ENCODE assay signal across 8 cellular contexts in the genomic region with DNA sequence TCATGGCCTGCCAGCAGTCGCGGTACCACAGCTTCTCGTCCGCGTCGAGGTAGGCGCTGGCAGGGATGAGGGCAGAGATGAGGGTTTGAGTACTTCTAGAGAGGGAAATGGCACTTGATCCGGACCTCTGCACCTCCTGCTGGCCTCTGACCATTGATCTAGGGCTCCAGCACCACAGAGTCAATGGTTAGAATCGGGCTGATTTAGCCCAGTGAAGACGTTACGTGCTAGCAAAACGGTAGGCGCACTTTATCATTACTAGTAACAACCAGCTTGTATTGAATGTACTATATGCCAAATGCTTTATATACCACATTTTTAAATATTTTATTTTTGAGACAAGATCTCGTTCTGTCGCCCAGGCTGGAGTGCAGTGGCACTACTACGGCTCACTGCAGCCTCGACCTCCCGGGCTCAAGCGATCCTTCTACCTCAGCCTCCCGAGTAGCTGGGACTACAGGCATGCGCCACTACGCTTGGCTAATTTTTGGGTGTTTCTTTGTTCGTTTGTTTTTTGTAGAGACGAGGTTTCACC. TPM values are rescaled to one million over a fixed set of nuclear protein-coding genes. Genes with fewer than 3 reads are reported as not detected.
A peak's percentile ranks its signal among the peaks of the same experiment; 100 is the strongest.
DNase-seq lines count a peak whose midpoint lies in the region; ATAC-seq lines count a peak whose summit lies in the region.

No MANE protein-coding gene starts in this region.

- CTCF ChIA-PET in naive thymus-derived CD4-positive, alpha-beta T cell (lab: Charles Lee) = interaction anchor here (0.9 to 1.9 kb wide), 5 partner anchors 8 to 259 kb away, joined by 3 to 13 read pairs (median 4); no protein-coding TSS in a partner anchor

- H4K20me1 ChIP-seq in BLaER1 = peaks cover 13% of the 10 kb centered on the region

- intact Hi-C loops in naive thymus-derived CD4-positive, alpha-beta T cell (cut with micrococcal nuclease) = loop anchor here (1.0 to 10.0 kb wide), 8 partner anchors 26 to 1580 kb away; a partner anchor contains a TSS

- no peaks in the 10 kb centered on the region for H3K9me3 Mint-ChIP-seq in naive thymus-derived CD4-positive, alpha-beta T cell

- peak overlapping the region; percentile 98 for H3K4me2 ChIP-seq in BLaER1

- peak overlapping the region; percentile 74 to 97 (median 95) for H3K27ac Mint-ChIP-seq in naive thymus-derived CD4-positive, alpha-beta T cell

- no peak for ATAC-seq in naive thymus-derived CD4-positive, alpha-beta T cell
- no peak for ATAC-seq in GM21447 (IDR thresholded peaks at IDR 0.05; ENCODE audit: unreplicated experiment)

- H3K27ac ChIP-seq in BLaER1 = peak overlapping the region; percentile 75; the same call in 1 of the 2 replicates
- H3K27ac ChIP-seq in HUES6 (ENCODE audit: low read depth, low read length) = peak overlapping the region; percentile 36; the same call in 1 of the 2 replicates
- H3K27ac ChIP-seq in caudate nucleus (ENCODE audit: low read depth, low read length) = peak overlapping the region; percentile 91
- peak overlapping the region; percentile 89 for H3K27ac ChIP-seq in naive thymus-derived CD4-positive, alpha-beta T cell (ENCODE audit: low read depth, low read length)

- no peaks in the 10 kb centered on the region for H3K27me3 ChIP-seq in BLaER1
- H3K27me3 ChIP-seq in HUES6 (ENCODE audit: control insufficient read depth, insufficient read depth, low read length) = no peaks in the 10 kb centered on the region
- no peaks in the 10 kb centered on the region for H3K27me3 ChIP-seq in naive thymus-derived CD4-positive, alpha-beta T cell (ENCODE audit: control insufficient read depth in 2 of 2, insufficient read depth in 2 of 2, low read length in 2 of 2)

- H3K4me1 Mint-ChIP-seq in naive thymus-derived CD4-positive, alpha-beta T cell = peaks cover 7 to 42% (median 36%) of the 10 kb centered on the region in 7 donors

- H3K4me3 ChIP-seq in BLaER1 = peak overlapping the region; percentile 92
- peak overlapping the region; percentile 97 for H3K4me3 ChIP-seq in HUES6 (ENCODE audit: low read depth, low read length)
- peak overlapping the region; percentile 88 for H3K4me3 ChIP-seq in naive thymus-derived CD4-positive, alpha-beta T cell (ENCODE audit: low read length)

- no peaks in the 10 kb centered on the region for H3K9me3 ChIP-seq in BLaER1
- no peaks in the 10 kb centered on the region for H3K9me3 ChIP-seq in HUES6 (ENCODE audit: control insufficient read depth, insufficient read depth, low read depth, low read length)
- H3K9me3 ChIP-seq in naive thymus-derived CD4-positive, alpha-beta T cell (ENCODE audit: control insufficient read depth in 2 of 3, low read length in 3 of 3) = no peaks in the 10 kb centered on the region

- H3K4me1 ChIP-seq in BLaER1 = peaks cover 44% of the 10 kb centered on the region
- H3K4me1 ChIP-seq in HUES6 (ENCODE audit: control insufficient read depth, insufficient read depth, low read length) = no peaks in the 10 kb centered on the region
- H3K4me1 ChIP-seq in naive thymus-derived CD4-positive, alpha-beta T cell (ENCODE audit: control insufficient read depth in 2 of 2, insufficient read depth in 2 of 2, low read length in 2 of 2) = peaks cover 23 to 36% of the 10 kb centered on the region in 2 donors

- POLR2A ChIA-PET in naive thymus-derived CD4-positive, alpha-beta T cell (lab: Charles Lee) = interaction anchor here (0.5 to 1.9 kb wide), 20 partner anchors 8 to 504 kb away, joined by 3 to 15 read pairs (median 4); a partner anchor contains a TSS

- peaks cover 0 to 26% (median 6%) of the 10 kb centered on the region in 5 donors for H3K36me3 Mint-ChIP-seq in naive thymus-derived CD4-positive, alpha-beta T cell

- in situ Hi-C loops in G401 (cut with HindIII; ENCODE audit: low sequenced_read_pairs) = no loop called here

- DNase-seq in caudate nucleus (lab: John Stamatoyannopoulos, UW) (no peak), G401 (ENCODE audit: low spot score) (no peak), NCI-H2171 treated with DMSO at 0.1 percent for 48 hours (lab: John Stamatoyannopoulos, UW) (no peak), hypothalamus (lab: John Stamatoyannopoulos, UW) (no peak)
- no peak for DNase-seq in naive thymus-derived CD4-positive, alpha-beta T cell

- H3K27me3 Mint-ChIP-seq in naive thymus-derived CD4-positive, alpha-beta T cell = peaks cover 0 to 6% (median 0%) of the 10 kb centered on the region in 5 donors

- H3K4me3 Mint-ChIP-seq in naive thymus-derived CD4-positive, alpha-beta T cell = peak overlapping the region; percentile 75 to 97 (median 94)

- H3K36me3 ChIP-seq in BLaER1 (peaks cover 25% of the 10 kb centered on the region), HUES6 (ENCODE audit: control insufficient read depth, insufficient read depth, low read length) (peaks cover 9% of the 10 kb centered on the region)
- peaks cover 0 to 4% (median 0%) of the 10 kb centered on the region in 3 experiments for H3K36me3 ChIP-seq in naive thymus-derived CD4-positive, alpha-beta T cell (ENCODE audit: control insufficient read depth in 2 of 3, insufficient read depth in 3 of 3, low read length in 3 of 3)

- peak overlapping the region; percentile 75 for H3K9ac ChIP-seq in BLaER1
- peak overlapping the region; percentile 68 for H3K9ac ChIP-seq in HUES6 (ENCODE audit: low read length)

RNA-seq across cellular contexts. Expression of a gene that starts 0.5 kb away (rescaled TPM):
- 1 to 10 TPM in 1 of 5 experiments, under 1 TPM in 4; 0.24 to 1.1 (median 0.54) TPM for total RNA-seq in naive thymus-derived CD4-positive, alpha-beta T cell
- polyA plus RNA-seq in naive thymus-derived CD4-positive, alpha-beta T cell = not detected
- 0.49 and 0.95 TPM in 2 replicates for total RNA-seq in G401 (2014; rRNA removed; shearing (Covaris generic))

RNA-seq across cellular contexts. Expression of a gene that starts 0.9 kb away (rescaled TPM):
- total RNA-seq in naive thymus-derived CD4-positive, alpha-beta T cell = 10 to 100 TPM; 22.3 to 26.6 (median 24.7) TPM
- 10 to 100 TPM in 1 of 2 donors, 1 to 10 TPM in 1; 9.3 to 13.5 TPM for polyA plus RNA-seq in naive thymus-derived CD4-positive, alpha-beta T cell
- total RNA-seq in G401 (2014; rRNA removed; shearing (Covaris generic)) = 3.0 and 5.9 TPM in 2 replicates

RNA-seq across cellular contexts. Expression of a gene that starts 34.9 kb away (rescaled TPM):
- 10 to 100 TPM; 29.0 to 62.7 (median 44.6) TPM for total RNA-seq in naive thymus-derived CD4-positive, alpha-beta T cell
- polyA plus RNA-seq in naive thymus-derived CD4-positive, alpha-beta T cell = 100 to 1,000 TPM; 134 to 204 TPM
- total RNA-seq in G401 (2014; rRNA removed; shearing (Covaris generic)) = 38.6 and 50.8 TPM in 2 replicates

RNA-seq across cellular contexts. Expression of a gene that starts 39.5 kb away (rescaled TPM):
- 100 to 1,000 TPM in 1 of 5 experiments, 10 to 100 TPM in 4; 34.7 to 125 (median 40.4) TPM for total RNA-seq in naive thymus-derived CD4-positive, alpha-beta T cell
- polyA plus RNA-seq in naive thymus-derived CD4-positive, alpha-beta T cell = 100 to 1,000 TPM in 1 of 2 donors, 10 to 100 TPM in 1; 98.0 to 118 TPM
- total RNA-seq in G401 (2014; rRNA removed; shearing (Covaris generic)) = 419 and 444 TPM in 2 replicates

RNA-seq across cellular contexts. Expression of a gene that starts 40.3 kb away (rescaled TPM):
- 100 to 1,000 TPM in 3 of 5 experiments, 10 to 100 TPM in 2; 56.7 to 128 (median 100) TPM for total RNA-seq in naive thymus-derived CD4-positive, alpha-beta T cell
- 10 to 100 TPM; 11.8 to 22.7 TPM for polyA plus RNA-seq in naive thymus-derived CD4-positive, alpha-beta T cell
- total RNA-seq in G401 (2014; rRNA removed; shearing (Covaris generic)) = 27.6 and 41.8 TPM in 2 replicates

Comparison
In these comparisons a context has a peak if more than half of its experiments do, and no peak if none do; other contexts are left out.
1. H3K27ac ChIP-seq: peak in every context shown above with its lines; median percentile 91 in caudate nucleus; 89 in naive thymus-derived CD4-positive, alpha-beta T cell; 75 in BLaER1; 36 in HUES6.